In genomic region chr2:73726657-73727056, GRCh38 we compare ENCODE assay signal across 20 cellular contexts. TPM values are rescaled to one million over a fixed set of nuclear protein-coding genes. Genes with fewer than 3 reads are reported as not detected.
"Had no signal": no experiment of that assay in that cellular context is flagged by ENCODE, and none has a peak within 500 bp of the region (broad histone marks: within the 10 kb centered on the region; RNA-seq: fewer than 3 reads in every experiment).

No MANE protein-coding gene starts in this region.

RNA-seq across cellular contexts. Expression of gene C2orf78, which starts 57.3 kb away (rescaled TPM):
- total RNA-seq: activated naive CD4-positive, alpha-beta T cell treated with anti-CD3 and anti-CD28 coated beads for 36 hours; activated naive CD4-positive, alpha-beta T cell treated with anti-CD3 and anti-CD28 coated beads, Interleukin-2, amount 50 U/mL, for 72 hours; activated naive CD8-positive, alpha-beta T cell treated with anti-CD3 and anti-CD28 coated beads for 36 hours; activated naive CD8-positive, alpha-beta T cell treated with anti-CD3 and anti-CD28 coated beads, Interleukin-2, amount 10 ng/mL, durations not matched to agents 7 days and 5 days; activated T-cell treated with anti-CD3 and anti-CD28 coated beads, Interleukin-2, amount 50 U/mL, for 4 hours; activated T-cell treated with anti-CD3 and anti-CD28 coated beads, Interleukin-2, amount 50 U/mL, for 72 hours; activated T-helper 1 cell treated with anti-CD3 and anti-CD28 coated beads, Interleukin-12 subunit alpha, Interleukin-12 subunit beta, Interleukin-2, Interleukin-4 antibody, amounts not matched to agents 30 ng/mL and 10 ng/mL and 1 ng/mL, durations not matched to agents 14 hours and 24 hours and 36 hours; activated T-helper 2 cell treated with anti-CD3 and anti-CD28 coated beads, Interferon-gamma antibody, Interleukin-2, Interleukin-4, amounts not matched to agents 10 μg/mL and 5 μg/mL and 100 μg/mL, durations not matched to agents 14 hours and 24 hours and 36 hours; adrenal gland; aorta; ascending aorta; astrocyte; body of pancreas; breast epithelium; bronchial epithelial cell; cardiac septum; cerebellum; chondrocyte had no signal
- polyA plus RNA-seq: adipose tissue, aorta, cardiac muscle cell had no signal
